21 cellular contexts compared by ENCODE assay signal in genomic region chr10:427746-428519, GRCh38.
"Had no signal": no experiment of that assay in that cellular context is flagged by ENCODE, and none has a peak within 500 bp of the region (broad histone marks: within the 10 kb centered on the region; RNA-seq: fewer than 3 reads in every experiment).

No MANE protein-coding gene starts in this region.

- H3K4me1 Mint-ChIP-seq: activated B cell treated with CpG ODN at 0.5 μM for 24 hours, endodermal cell, mesothelial cell of epicardium, natural killer cell had no signal

- H3K4me1 ChIP-seq: colonic mucosa, heart right ventricle, left ventricle myocardium inferior, prostate gland, spleen, testis, uterus had no signal

- H3K27ac Mint-ChIP-seq: activated B cell treated with CpG ODN at 0.5 μM for 24 hours; activated naive CD8-positive, alpha-beta T cell treated with anti-CD3 and anti-CD28 coated beads for 36 hours; endodermal cell; mesothelial cell of epicardium; natural killer cell had no signal

- H3K27me3 ChIP-seq: colonic mucosa, heart right ventricle, spleen, testis, uterus had no signal

- DNase-seq: activated B cell treated with CpG ODN at 0.5 μM for 24 hours; activated CD4-positive, alpha-beta T cell treated with anti-CD3 and anti-CD28 coated beads for 4 hours; activated CD4-positive, alpha-beta T cell treated with anti-CD3 and anti-CD28 coated beads, Interleukin-2, amount 50 U/mL, for 48 hours; activated naive CD4-positive, alpha-beta T cell treated with Interleukin-2 at 50 U/mL for 16 hours; activated naive CD8-positive, alpha-beta T cell treated with anti-CD3 and anti-CD28 coated beads for 36 hours; activated T-cell treated with anti-CD3 and anti-CD28 coated beads, Interleukin-2, amount 50 U/mL, for 48 hours; colonic mucosa; endodermal cell; foreskin fibroblast; heart right ventricle; left ventricle myocardium inferior; natural killer cell; spleen; stimulated activated CD4-positive, alpha-beta T cell treated with anti-CD3 and anti-CD28 coated beads, Interleukin-4, amount 100 ng/mL, for 1 hour; stimulated activated naive CD4-positive, alpha-beta T cell; testis; trophoblast cell; uterus had no signal

- H3K4me3 Mint-ChIP-seq: activated B cell treated with CpG ODN at 0.5 μM for 24 hours; activated naive CD8-positive, alpha-beta T cell treated with anti-CD3 and anti-CD28 coated beads for 36 hours; central memory CD8-positive, alpha-beta T cell; endodermal cell; mesothelial cell of epicardium; natural killer cell had no signal

- H3K36me3 Mint-ChIP-seq: activated naive CD8-positive, alpha-beta T cell treated with anti-CD3 and anti-CD28 coated beads for 36 hours; natural killer cell had no signal

- H3K27me3 Mint-ChIP-seq: activated naive CD8-positive, alpha-beta T cell treated with anti-CD3 and anti-CD28 coated beads for 36 hours; central memory CD8-positive, alpha-beta T cell had no signal

- H3K36me3 ChIP-seq: colonic mucosa, left ventricle myocardium inferior, prostate gland, spleen, uterus had no signal

- ATAC-seq: heart right ventricle, natural killer cell had no signal

- H3K4me3 ChIP-seq: colonic mucosa, heart right ventricle, left ventricle myocardium inferior, prostate gland, spleen, testis, uterus had no signal

- H3K9me3 ChIP-seq: colonic mucosa, left ventricle myocardium inferior, prostate gland, testis, uterus had no signal

- H3K9me3 Mint-ChIP-seq: central memory CD8-positive, alpha-beta T cell; natural killer cell had no signal

- H3K27ac ChIP-seq: colonic mucosa, heart right ventricle, left ventricle myocardium inferior, prostate gland, spleen, testis, uterus had no signal
